Comparison of ENCODE assay signal across 16 cellular contexts in the genomic region with DNA sequence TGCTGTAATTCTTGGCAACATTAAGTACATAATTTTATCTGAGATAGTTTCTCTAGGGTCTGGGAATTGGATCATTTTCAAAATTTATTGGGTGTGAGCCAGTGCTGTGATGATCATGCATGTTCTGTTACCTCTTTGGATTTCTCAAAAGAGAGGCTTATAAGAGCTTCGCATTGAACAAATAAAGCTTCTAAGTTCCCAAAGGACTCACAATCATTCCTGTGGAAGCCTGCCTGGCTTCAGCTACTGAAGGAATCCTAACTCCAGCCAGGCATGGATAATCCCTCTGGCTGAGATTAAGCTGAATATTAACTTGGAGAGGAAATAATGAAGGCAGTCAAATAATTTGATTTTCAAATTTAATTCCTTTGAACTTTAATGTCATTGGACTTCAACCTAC.
"Had no signal": no experiment of that assay in that cellular context is flagged by ENCODE, and none has a peak within 500 bp of the region (broad histone marks: within the 10 kb centered on the region; RNA-seq: fewer than 3 reads in every experiment).

No MANE protein-coding gene starts in this region.

- H3K4me3 Mint-ChIP-seq: activated CD4-positive, alpha-beta memory T cell treated with anti-CD3 and anti-CD28 coated beads, Interleukin-2, amount 10 ng/mL, durations not matched to agents 7 days and 5 days; activated CD8-positive, alpha-beta memory T cell treated with anti-CD3 and anti-CD28 coated beads, Interleukin-2, amount 10 ng/mL, durations not matched to agents 7 days and 5 days; activated naive CD8-positive, alpha-beta T cell; naive thymus-derived CD8-positive, alpha-beta T cell; stimulated activated naive B cell treated with anti-CD40 and anti-IgM and Interleukin-4, amounts not matched to agents 10 μg/mL and 1 μg/mL and 100 μg/mL, for 72 hours had no signal

- H3K4me1 ChIP-seq: parathyroid adenoma had no signal

- ATAC-seq: activated CD8-positive, alpha-beta memory T cell treated with anti-CD3 and anti-CD28 coated beads, Interleukin-2, amount 10 ng/mL, durations not matched to agents 7 days and 5 days; naive thymus-derived CD8-positive, alpha-beta T cell; stimulated activated naive B cell treated with anti-CD40 and anti-IgM and Interleukin-4, amounts not matched to agents 10 μg/mL and 1 μg/mL and 100 μg/mL, for 72 hours had no signal

- H3K36me3 Mint-ChIP-seq: activated CD8-positive, alpha-beta memory T cell treated with anti-CD3 and anti-CD28 coated beads, Interleukin-2, amount 10 ng/mL, durations not matched to agents 7 days and 5 days; activated naive CD8-positive, alpha-beta T cell; naive thymus-derived CD8-positive, alpha-beta T cell; stimulated activated naive B cell treated with anti-CD40 and anti-IgM and Interleukin-4, amounts not matched to agents 10 μg/mL and 1 μg/mL and 100 μg/mL, for 72 hours had no signal

- H3K4me3 ChIP-seq: cardiac muscle cell, dorsolateral prefrontal cortex had no signal

- DNase-seq: activated CD4-positive, alpha-beta memory T cell treated with anti-CD3 and anti-CD28 coated beads, Interleukin-2, amount 10 ng/mL, durations not matched to agents 7 days and 5 days; activated CD4-positive, alpha-beta T cell treated with anti-CD3 and anti-CD28 coated beads for 48 hours; activated CD4-positive, CD25-positive, alpha-beta regulatory T cell; activated CD8-positive, alpha-beta memory T cell treated with anti-CD3 and anti-CD28 coated beads, Interleukin-2, amount 10 ng/mL, durations not matched to agents 7 days and 5 days; dorsolateral prefrontal cortex; head of caudate nucleus; kidney; mesenchymal stem cell; naive thymus-derived CD8-positive, alpha-beta T cell; stimulated activated naive B cell treated with anti-CD40 and anti-IgM and Interleukin-4, amounts not matched to agents 10 μg/mL and 1 μg/mL and 100 μg/mL, for 72 hours; T-helper 1 cell; T1000 had no signal

- H3K27me3 Mint-ChIP-seq: activated CD4-positive, alpha-beta memory T cell treated with anti-CD3 and anti-CD28 coated beads, Interleukin-2, amount 10 ng/mL, durations not matched to agents 7 days and 5 days; stimulated activated naive B cell treated with anti-CD40 and anti-IgM and Interleukin-4, amounts not matched to agents 10 μg/mL and 1 μg/mL and 100 μg/mL, for 72 hours had no signal

- H3K27me3 ChIP-seq: cardiac muscle cell, dorsolateral prefrontal cortex had no signal

- H3K36me3 ChIP-seq: cardiac muscle cell had no signal

- H3K9me3 Mint-ChIP-seq: activated CD4-positive, alpha-beta memory T cell treated with anti-CD3 and anti-CD28 coated beads, Interleukin-2, amount 10 ng/mL, durations not matched to agents 7 days and 5 days; naive thymus-derived CD8-positive, alpha-beta T cell; stimulated activated naive B cell treated with anti-CD40 and anti-IgM and Interleukin-4, amounts not matched to agents 10 μg/mL and 1 μg/mL and 100 μg/mL, for 72 hours had no signal

- H3K27ac ChIP-seq: cardiac muscle cell, dorsolateral prefrontal cortex, epithelial cell of prostate, parathyroid adenoma had no signal

- H3K27ac Mint-ChIP-seq: activated CD4-positive, alpha-beta memory T cell treated with anti-CD3 and anti-CD28 coated beads, Interleukin-2, amount 10 ng/mL, durations not matched to agents 7 days and 5 days; activated CD8-positive, alpha-beta memory T cell treated with anti-CD3 and anti-CD28 coated beads, Interleukin-2, amount 10 ng/mL, durations not matched to agents 7 days and 5 days; activated naive CD8-positive, alpha-beta T cell; naive thymus-derived CD8-positive, alpha-beta T cell; stimulated activated naive B cell treated with anti-CD40 and anti-IgM and Interleukin-4, amounts not matched to agents 10 μg/mL and 1 μg/mL and 100 μg/mL, for 72 hours had no signal

- H3K4me1 Mint-ChIP-seq: activated CD4-positive, alpha-beta memory T cell treated with anti-CD3 and anti-CD28 coated beads, Interleukin-2, amount 10 ng/mL, durations not matched to agents 7 days and 5 days; activated CD8-positive, alpha-beta memory T cell treated with anti-CD3 and anti-CD28 coated beads, Interleukin-2, amount 10 ng/mL, durations not matched to agents 7 days and 5 days; naive thymus-derived CD8-positive, alpha-beta T cell; stimulated activated naive B cell treated with anti-CD40 and anti-IgM and Interleukin-4, amounts not matched to agents 10 μg/mL and 1 μg/mL and 100 μg/mL, for 72 hours had no signal
